16 cellular contexts compared by ENCODE assay signal in genomic region chr3:138049157-138049919, GRCh38. TPM values are rescaled to one million over a fixed set of nuclear protein-coding genes. Genes with fewer than 3 reads are reported as not detected.
DNase-seq lines count a peak whose midpoint lies in the region; ATAC-seq and TF ChIP-seq lines count a peak whose summit lies in the region.
"Had no signal": no experiment of that assay in that cellular context is flagged by ENCODE, and none has a peak within 500 bp of the region (broad histone marks: within the 10 kb centered on the region; RNA-seq: fewer than 3 reads in every experiment).

No MANE protein-coding gene starts in this region.

- no peak overlapping the region for H3K4me3 ChIP-seq in cardiac fibroblast (replicated peaks in 1 of 2; ENCODE audit: low read depth in 2 of 2, low read length in 2 of 2)
- no peak overlapping the region for H3K4me3 ChIP-seq in trophoblast cell (ENCODE audit: low read depth, low read length)
- H3K4me3 ChIP-seq: colonic mucosa, pancreas had no signal

- H3K27ac ChIP-seq in trophoblast cell (ENCODE audit: low read depth, low read length), result no peak overlapping the region
- H3K27ac ChIP-seq: colonic mucosa, pancreas had no signal

- peaks cover 3% of the 10 kb centered on the region for H3K9me3 ChIP-seq in trophoblast cell (ENCODE audit: insufficient read depth, low read depth, low read length)
- H3K9me3 ChIP-seq: colonic mucosa, pancreas had no signal

- H2AFZ ChIP-seq in trophoblast cell (ENCODE audit: insufficient read depth, low read length, poor library complexity), result no peak overlapping the region

- H2AK5ac ChIP-seq in trophoblast cell (ENCODE audit: low read length), result no peak overlapping the region

- no peaks in the 10 kb centered on the region for H3K4me1 ChIP-seq in trophoblast cell (ENCODE audit: control insufficient read depth in 1 of 2, insufficient read depth in 2 of 2, low read length in 2 of 2)
- H3K4me1 ChIP-seq: colonic mucosa, pancreas had no signal

- H4K8ac ChIP-seq in trophoblast cell (ENCODE audit: low read depth, low read length), result no peak overlapping the region

- TF ChIP-seq CTCF in cardiac fibroblast (IDR thresholded peaks at IDR 0.05; ENCODE audit: low read depth, low read length), result peak; percentile 20

- H3K27me3 ChIP-seq in trophoblast cell (ENCODE audit: insufficient read depth, low read length), result no peaks in the 10 kb centered on the region
- H3K27me3 ChIP-seq: colonic mucosa, pancreas had no signal

- WGBS in trophoblast cell (ENCODE audit: extremely low coverage, insufficient coverage, insufficient read length), result no CpG with 5 or more reads among the region's 9 CpGs

- no peak overlapping the region for H2BK120ac ChIP-seq in trophoblast cell (ENCODE audit: insufficient read depth, low read length, poor library complexity)

- H2BK12ac ChIP-seq in trophoblast cell (ENCODE audit: low read length), result no peak overlapping the region

- peaks cover 2% of the 10 kb centered on the region for H3K9me3 Mint-ChIP-seq in activated CD4-positive, alpha-beta T cell treated with anti-CD3 and anti-CD28 coated beads for 36 hours (ENCODE audit: low read depth)

- H3K4me2 ChIP-seq in trophoblast cell (ENCODE audit: low read length), result no peak overlapping the region

- H3K79me1 ChIP-seq in trophoblast cell (ENCODE audit: low read length), result no peaks in the 10 kb centered on the region

- no peak overlapping the region for H3K27ac Mint-ChIP-seq in activated CD4-positive, alpha-beta T cell treated with anti-CD3 and anti-CD28 coated beads for 36 hours

- H4K12ac ChIP-seq in trophoblast cell (ENCODE audit: low read depth, low read length), result no peak overlapping the region

- H3K9ac ChIP-seq in trophoblast cell (ENCODE audit: low read length), result no peak overlapping the region

- intact Hi-C loops in activated CD4-positive, alpha-beta T cell treated with anti-CD3 and anti-CD28 coated beads for 36 hours (cut with DNase I, micrococcal nuclease), result no loop called here

- no peak overlapping the region for H4K91ac ChIP-seq in trophoblast cell (ENCODE audit: low read depth, low read length)

- H3K36me3 ChIP-seq in trophoblast cell (ENCODE audit: control insufficient read depth in 1 of 2, insufficient read depth in 2 of 2, low read length in 2 of 2), result peaks cover 0 to 3% of the 10 kb centered on the region in 2 experiments
- H3K36me3 ChIP-seq: colonic mucosa, pancreas had no signal

- H3K79me2 ChIP-seq in trophoblast cell (ENCODE audit: control insufficient read depth, insufficient read depth, low read length, poor library complexity), result no peaks in the 10 kb centered on the region

- no peaks in the 10 kb centered on the region for H3K36me3 Mint-ChIP-seq in activated CD4-positive, alpha-beta T cell treated with anti-CD3 and anti-CD28 coated beads for 36 hours (ENCODE audit: low read depth)

- no peak overlapping the region for H3K4ac ChIP-seq in trophoblast cell (ENCODE audit: low read depth, low read length)

- ATAC-seq in HG02623 (IDR thresholded peaks at IDR 0.05; ENCODE audit: unreplicated experiment), result no peak
- no peak for ATAC-seq in activated CD4-positive, alpha-beta T cell treated with anti-CD3 and anti-CD28 coated beads for 36 hours
- ATAC-seq: pancreas had no signal

- no peak overlapping the region for H3K4me3 Mint-ChIP-seq in activated CD4-positive, alpha-beta T cell treated with anti-CD3 and anti-CD28 coated beads for 36 hours

- peaks cover 20% of the 10 kb centered on the region for H3K27me3 Mint-ChIP-seq in activated CD4-positive, alpha-beta T cell treated with anti-CD3 and anti-CD28 coated beads for 36 hours

- DNase-seq in ELR (ENCODE audit: low read depth), result peak; percentile 60
- peak; percentile 40 for DNase-seq in HT1080 (ENCODE audit: low read depth)
- peak; percentile 46 to 78 for DNase-seq in cardiac fibroblast (ENCODE audit: low read depth in 2 of 2)
- DNase-seq in trophoblast cell, result peak; percentile 53 to 70
- no peak for DNase-seq in activated CD4-positive, alpha-beta T cell treated with anti-CD3 and anti-CD28 coated beads for 36 hours
- DNase-seq in foreskin melanocyte, result no peak
- DNase-seq: activated CD4-positive, alpha-beta T cell treated with anti-CD3 and anti-CD28 coated beads, Interleukin-2, amount 50 U/mL, for 4 hours; activated gamma-delta T cell treated with Interleukin-2 at 50 U/mL for 16 hours; colonic mucosa; DMS 273 treated with DMSO at 0.1 percent for 48 hours; NCI-H1930; OCI-M1; pancreas; stimulated activated naive CD4-positive, alpha-beta T cell treated with Interleukin-2 at 50 U/mL for 16 hours had no signal

- H3K18ac ChIP-seq in trophoblast cell (ENCODE audit: low read length), result no peak overlapping the region

- H2BK5ac ChIP-seq in trophoblast cell (ENCODE audit: low read depth, low read length, poor library complexity), result no peak overlapping the region

- POLR2A ChIA-PET in activated CD4-positive, alpha-beta T cell treated with anti-CD3 and anti-CD28 coated beads for 36 hours (lab: Charles Lee), result no interaction called here

- H3K4me1 Mint-ChIP-seq in activated CD4-positive, alpha-beta T cell treated with anti-CD3 and anti-CD28 coated beads for 36 hours, result no peaks in the 10 kb centered on the region

- H3K14ac ChIP-seq in trophoblast cell (ENCODE audit: low read length), result no peak overlapping the region

- no peak overlapping the region for H3K23ac ChIP-seq in trophoblast cell (ENCODE audit: low read length)

- CTCF ChIA-PET in activated CD4-positive, alpha-beta T cell treated with anti-CD3 and anti-CD28 coated beads for 36 hours (lab: Charles Lee), result interaction anchor here (0.9 kb wide), 1 partner anchor 16 kb away, joined by 3 read pairs; no protein-coding TSS in a partner anchor

RNA-seq across cellular contexts. Expression of gene CLDN18, which starts 39.4 kb away (rescaled TPM):
- not detected in 2 replicates for total RNA-seq in HT1080 (2014; rRNA removed; shearing (Covaris generic))
- not detected in 2 replicates for polyA plus RNA-seq in HT1080 (2015; cell fraction: cytosol; rRNA removed)
- not detected in 2 replicates for polyA plus RNA-seq in HT1080 (2015; cell fraction: nucleus; rRNA removed)
- not detected in 2 replicates for polyA plus RNA-seq in trophoblast cell (2013)
- total RNA-seq in activated CD4-positive, alpha-beta T cell treated with anti-CD3 and anti-CD28 coated beads for 36 hours, result not detected
- total RNA-seq: T-helper 1 cell treated with Interleukin-12 subunit alpha and Interleukin-12 subunit beta and Interleukin-4 antibody, amounts not matched to agents 30 ng/mL and 1 ng/mL, for 36 hours had no signal

Comparison
In these comparisons a context has a peak if more than half of its experiments do, and no peak if none do; other contexts are left out.
1. DNase-seq: peak in ELR (single experiment), HT1080 (single experiment), cardiac fibroblast (2 of 2) and trophoblast cell (2 of 2); none in activated CD4-positive, alpha-beta T cell treated with anti-CD3 and anti-CD28 coated beads for 36 hours (single experiment) and foreskin melanocyte (single experiment).